In genomic region chr6:134662077-134662476, GRCh38 we compare ENCODE assay signal across 1 cellular context.
A peak's percentile ranks its signal among the peaks of the same experiment; 100 is the strongest.
TF ChIP-seq lines count a peak whose summit lies in the region.

No MANE protein-coding gene starts in this region.

TF ChIP-seq in HEK293, 187 proteins besides CTCF, POLR2A, EP300 and RAD21 (continued from another document and continues in another):
- TF ChIP-seq OVOL3 (tag by site-specific recombination; IDR thresholded peaks at IDR 0.05) (0 out of 2 replicates have a peak, but pooled peaks have one; percentile 44), KLF1 (tag by site-specific recombination; IDR thresholded peaks at IDR 0.05) (no peak), ZNF280D (tag by site-specific recombination; IDR thresholded peaks at IDR 0.05) (no peak), ZNF23 (tag by site-specific recombination; IDR thresholded peaks at IDR 0.05; ENCODE audit: borderline replicate concordance) (no peak), SP3 (tag by site-specific recombination; IDR thresholded peaks at IDR 0.05) (no peak), SALL2 (tag by site-specific recombination; IDR thresholded peaks at IDR 0.05; ENCODE audit: borderline replicate concordance) (no peak), KLF17 (tag by site-specific recombination; IDR thresholded peaks at IDR 0.05) (no peak), ZNF777 (tag by site-specific recombination; IDR thresholded peaks at IDR 0.05; ENCODE audit: borderline replicate concordance) (no peak), HOXA7 (CRISPR knock-in tag; IDR thresholded peaks at IDR 0.05; ENCODE audit: borderline replicate concordance) (no peak), GLIS1 (tag by site-specific recombination; IDR thresholded peaks at IDR 0.05) (no peak), WT1 (tag by site-specific recombination; IDR thresholded peaks at IDR 0.05) (no peak), ZNF433 (tag by site-specific recombination; IDR thresholded peaks at IDR 0.05; ENCODE audit: low read depth) (peak; percentile 46; the same call in 1 of the 2 replicates), ZNF549 (tag by site-specific recombination; IDR thresholded peaks at IDR 0.05) (no peak), ZBTB10 (tag by site-specific recombination; IDR thresholded peaks at IDR 0.05) (no peak), ZNF585B (tag by site-specific recombination; IDR thresholded peaks at IDR 0.05) (no peak), ZNF280C (tag by site-specific recombination; IDR thresholded peaks at IDR 0.05) (no peak), ZNF692 (tag by site-specific recombination; IDR thresholded peaks at IDR 0.05) (no peak), ZNF19 (tag by site-specific recombination; IDR thresholded peaks at IDR 0.05; ENCODE audit: low read depth) (peak; percentile 84; the same call in 1 of the 2 replicates), ZBTB17 (tag by site-specific recombination; IDR thresholded peaks at IDR 0.05) (no peak), ZNF398 (tag by site-specific recombination; IDR thresholded peaks at IDR 0.05) (no peak), ZBTB49 (tag by site-specific recombination; IDR thresholded peaks at IDR 0.05; ENCODE audit: low read depth) (no peak), ZNF677 (tag by site-specific recombination; IDR thresholded peaks at IDR 0.05) (no peak), ZBTB6 (tag by site-specific recombination; IDR thresholded peaks at IDR 0.05) (no peak), YY2 (tag by site-specific recombination; IDR thresholded peaks at IDR 0.05) (no peak), ZXDB (tag by site-specific recombination; IDR thresholded peaks at IDR 0.05) (peak; percentile 63), ZNF350 (tag by site-specific recombination; IDR thresholded peaks at IDR 0.05) (no peak), ZNF747 (tag by site-specific recombination; IDR thresholded peaks at IDR 0.05) (no peak), HIC1 (tag by site-specific recombination; IDR thresholded peaks at IDR 0.05) (no peak), ZNF660 (tag by site-specific recombination; IDR thresholded peaks at IDR 0.05) (no peak), ZNF48 (tag by site-specific recombination; IDR thresholded peaks at IDR 0.05) (no peak), ZNF580 (tag by site-specific recombination; IDR thresholded peaks at IDR 0.05) (peak; percentile 52; the same call in 1 of the 2 replicates), ZNF37A (tag by site-specific recombination; IDR thresholded peaks at IDR 0.05) (no peak), KLF9 (tag by site-specific recombination; IDR thresholded peaks at IDR 0.05; ENCODE audit: low read depth) (no peak), KLF8 (tag by site-specific recombination; IDR thresholded peaks at IDR 0.05) (no peak), ZBTB21 (tag by site-specific recombination; IDR thresholded peaks at IDR 0.05) (peak; percentile 52; the same call in 1 of the 2 replicates), RBAK (tag by site-specific recombination; IDR thresholded peaks at IDR 0.05) (0 out of 2 replicates have a peak, but pooled peaks have one; percentile 47), ZNF391 (tag by site-specific recombination; IDR thresholded peaks at IDR 0.05; ENCODE audit: borderline replicate concordance, low read depth) (no peak), GLI2 (tag by site-specific recombination; IDR thresholded peaks at IDR 0.05; ENCODE audit: borderline replicate concordance, low read depth) (peak; percentile 41; the same call in 1 of the 2 replicates), ZNF214 (tag by site-specific recombination; IDR thresholded peaks at IDR 0.05; ENCODE audit: borderline replicate concordance) (no peak), ZNF202 (tag by site-specific recombination; IDR thresholded peaks at IDR 0.05; ENCODE audit: borderline replicate concordance) (peak; percentile 83; the same call in 1 of the 2 replicates), ZNF558 (tag by site-specific recombination; IDR thresholded peaks at IDR 0.05) (peak; percentile 81; the same call in 1 of the 2 replicates), ZNF830 (tag by site-specific recombination; IDR thresholded peaks at IDR 0.05; ENCODE audit: low read depth) (no peak), GFI1B (tag by site-specific recombination; IDR thresholded peaks at IDR 0.05) (0 out of 2 replicates have a peak, but pooled peaks have one; percentile 14), ZNF560 (tag by site-specific recombination; IDR thresholded peaks at IDR 0.05; ENCODE audit: borderline replicate concordance) (peak; percentile 87; the same call in 1 of the 2 replicates), ZSCAN16 (tag by site-specific recombination; IDR thresholded peaks at IDR 0.05) (no peak), SP7 (tag by site-specific recombination; IDR thresholded peaks at IDR 0.05) (no peak)
